ENCODE assay signal across 8 cellular contexts in the genomic region with DNA sequence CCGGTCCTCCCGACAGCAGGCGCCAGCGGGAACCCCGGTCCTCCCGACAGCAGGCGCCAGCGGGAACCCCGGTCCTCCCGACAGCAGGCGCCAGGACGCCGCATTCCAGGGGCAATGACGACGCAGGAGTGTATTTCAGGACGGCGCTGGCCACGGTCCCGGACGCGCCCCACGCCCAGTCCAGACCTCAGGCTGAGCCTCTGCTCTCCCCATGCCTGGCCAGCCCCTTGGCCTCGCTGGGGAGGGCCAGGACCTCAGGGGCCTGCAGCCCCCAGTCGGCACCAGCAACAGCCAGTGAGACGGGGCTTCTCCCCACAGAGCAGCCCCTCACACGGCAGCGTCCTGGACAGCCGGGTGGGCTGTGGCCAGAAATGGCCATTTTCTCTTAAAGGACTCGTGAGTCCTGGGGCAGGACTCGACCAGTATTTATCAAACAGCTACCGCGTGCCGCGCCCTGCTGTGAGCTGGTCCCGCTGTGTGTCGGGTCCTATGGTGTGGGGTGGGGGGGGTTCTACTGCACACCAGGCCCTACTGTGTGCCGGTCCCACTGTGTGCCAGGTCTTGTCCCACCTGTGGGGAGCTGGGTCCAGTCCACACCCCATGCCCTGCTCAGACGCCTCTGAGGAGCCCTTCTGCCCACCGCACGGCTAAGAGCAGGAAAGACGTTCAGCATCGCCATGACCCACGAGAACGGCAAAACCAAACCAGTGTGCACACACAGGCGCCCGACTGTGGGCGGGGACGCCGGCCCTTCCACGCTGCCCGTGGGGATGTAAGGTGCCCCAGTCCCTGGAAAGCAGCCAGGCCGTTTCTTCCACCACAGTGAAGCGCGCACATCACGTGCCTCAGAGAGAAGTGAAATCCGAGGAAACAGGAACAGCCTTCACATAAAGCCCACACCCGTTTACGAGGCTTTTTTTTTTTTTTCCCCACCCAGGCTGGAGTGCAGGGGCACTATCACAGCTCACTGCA. TPM values are rescaled to one million over a fixed set of nuclear protein-coding genes. Genes with fewer than 3 reads are reported as not detected.
A peak's percentile ranks its signal among the peaks of the same experiment; 100 is the strongest.
DNase-seq lines count a peak whose midpoint lies in the region; ATAC-seq and TF ChIP-seq lines count a peak whose summit lies in the region.

No MANE protein-coding gene starts in this region.

- H3K4me3 ChIP-seq in DOHH2 (ENCODE audit: low read length) (peak overlapping the region; percentile 44), lower leg skin (ENCODE audit: low read depth, poor library complexity, severe bottlenecking) (no peak overlapping the region), transverse colon (peak overlapping the region in 2 of 4 donors; percentile 21 to 48)

- no peaks in the 10 kb centered on the region for H3K27me3 Mint-ChIP-seq in central memory CD8-positive, alpha-beta T cell

- intact Hi-C loops in lower leg skin (cut with DNase I; ENCODE audit: low total_unique reads) (no loop called here), transverse colon (cut with DNase I; ENCODE audit: low total_unique reads) (no loop called here)

- H3K9me3 Mint-ChIP-seq in central memory CD8-positive, alpha-beta T cell = no peaks in the 10 kb centered on the region

- no peaks in the 10 kb centered on the region for H3K9me2 ChIP-seq in DOHH2 (replicated peaks; ENCODE audit: control insufficient read depth, low read length)

- no peak for TF ChIP-seq CTCF in DOHH2 (IDR thresholded peaks at IDR 0.05; ENCODE audit: low read depth, low read length, poor library complexity, severe bottlenecking)
- TF ChIP-seq CTCF in lower leg skin (IDR thresholded peaks at IDR 0.05) = no peak
- TF ChIP-seq CTCF in transverse colon (IDR thresholded peaks at IDR 0.05) = no peak

- DNase-seq in NCI-H2171 (lab: John Stamatoyannopoulos, UW) (peak; percentile 56), lower leg skin (ENCODE audit: low spot score in 2 of 2) (peak; percentile 75 to 94), transverse colon (peak; percentile 75), NCI-H510A (lab: John Stamatoyannopoulos, UW) (no peak), HPDE6-E6E7 (ENCODE audit: extremely low spot score) (no peak)
- DNase-seq in central memory CD8-positive, alpha-beta T cell (ENCODE audit: low spot score in 2 of 2) = no peak

- in situ Hi-C loops in transverse colon (cut with MboI; ENCODE audit: low pct_ligation_motif_present in 1 of 4, low pct_unique_long_range_greater_than_20kb in 1 of 4, low sequenced_read_pairs in 3 of 4) = no loop called here

- no peaks in the 10 kb centered on the region for H3F3A ChIP-seq in DOHH2 (ENCODE audit: control insufficient read depth, insufficient read depth)

- peak overlapping the region; percentile 69 for H3K27ac Mint-ChIP-seq in central memory CD8-positive, alpha-beta T cell (ENCODE audit: low read depth)

- H3K79me2 ChIP-seq in DOHH2 (ENCODE audit: control insufficient read depth, low read length) = no peaks in the 10 kb centered on the region

- H4K20me1 ChIP-seq in DOHH2 (ENCODE audit: control insufficient read depth, insufficient read depth, low read depth, low read length) = 0 out of 2 replicates have a peak, but pooled peaks cover 12% of the 10 kb centered on the region

- H3K36me3 ChIP-seq in DOHH2 (ENCODE audit: control insufficient read depth, low read length) = no peaks in the 10 kb centered on the region
- H3K36me3 ChIP-seq in transverse colon = no peaks in the 10 kb centered on the region

- peaks cover 32% of the 10 kb centered on the region for H3K27me3 ChIP-seq in DOHH2 (ENCODE audit: control insufficient read depth, low read length)
- H3K27me3 ChIP-seq in transverse colon = no peaks in the 10 kb centered on the region

- H3K4me2 ChIP-seq in DOHH2 (ENCODE audit: low read length) = peak overlapping the region; percentile 61

- no peak overlapping the region for H3K27ac ChIP-seq in DOHH2 (ENCODE audit: low read depth, low read length)
- peak overlapping the region; percentile 60 to 86 (median 72) for H3K27ac ChIP-seq in transverse colon

- peak overlapping the region; percentile 55 for H3K4me3 Mint-ChIP-seq in central memory CD8-positive, alpha-beta T cell

- no peaks in the 10 kb centered on the region for H3K4me1 Mint-ChIP-seq in central memory CD8-positive, alpha-beta T cell

- TF ChIP-seq POLR2A in lower leg skin (IDR thresholded peaks at IDR 0.05) = no peak
- TF ChIP-seq POLR2A in transverse colon (IDR thresholded peaks at IDR 0.05) = no peak

- H3K4me1 ChIP-seq in DOHH2 (ENCODE audit: control insufficient read depth, low read length) = peaks cover 34% of the 10 kb centered on the region
- peaks cover 4 to 54% (median 22%) of the 10 kb centered on the region in 4 donors for H3K4me1 ChIP-seq in transverse colon

- TF ChIP-seq EP300 in transverse colon (IDR thresholded peaks at IDR 0.05; ENCODE audit: low read depth) = no peak

- ATAC-seq in central memory CD8-positive, alpha-beta T cell (replicated peaks; ENCODE audit: extremely low read depth, poor library complexity, severe bottlenecking) = peak; percentile 4
- ATAC-seq in HG02763 (IDR thresholded peaks at IDR 0.05; ENCODE audit: unreplicated experiment) = no peak

- peaks cover 31% of the 10 kb centered on the region for H3K36me3 Mint-ChIP-seq in central memory CD8-positive, alpha-beta T cell (ENCODE audit: insufficient read depth)

- WGBS in lower leg skin, 2 donors = 33 to 47% methylated on average over 44 to 58 of the region's 58 CpGs
- WGBS in transverse colon (ENCODE audit: low coverage in 1 of 2), 2 donors = 59% methylated on average over 23 of the region's 58 CpGs; no CpG with 5 or more reads in 1 of the 2 donors

- no peaks in the 10 kb centered on the region for H3K9me3 ChIP-seq in DOHH2 (ENCODE audit: control insufficient read depth, insufficient read depth, low read length)
- no peaks in the 10 kb centered on the region for H3K9me3 ChIP-seq in transverse colon

RNA-seq across cellular contexts. Expression of a gene that starts 33.3 kb away (rescaled TPM):
- total RNA-seq in lower leg skin = 10 to 100 TPM; 46.1 to 67.7 (median 51.6) TPM
- total RNA-seq in transverse colon = 100 to 1,000 TPM in 2 of 4 donors, 10 to 100 TPM in 2; 49.4 to 116 (median 85.2) TPM

RNA-seq across cellular contexts. Expression of a gene that starts 44.8 kb away (rescaled TPM):
- total RNA-seq in lower leg skin (10 to 100 TPM in 1 of 4 donors, 1 to 10 TPM in 3; 9.1 to 18.8 (median 9.9) TPM), transverse colon (100 to 1,000 TPM in 3 of 4 donors, 10 to 100 TPM in 1; 84.9 to 360 (median 169) TPM)

Comparison
In these comparisons a context has a peak if more than half of its experiments do, and no peak if none do; other contexts are left out.
1. DNase-seq: peak in NCI-H2171 (single experiment), lower leg skin (2 of 2) and transverse colon (single experiment); none in central memory CD8-positive, alpha-beta T cell (0 of 2), NCI-H510A (single experiment) and HPDE6-E6E7 (single experiment).
2. RNA of a gene that starts 44.8 kb away (total RNA-seq): 84.9 to 360 TPM in transverse colon; 9.1 to 18.8 TPM in lower leg skin; every median in the first group is over 4 times any median in the second.